ENCODE assay signal across 8 cellular contexts in the genomic region with DNA sequence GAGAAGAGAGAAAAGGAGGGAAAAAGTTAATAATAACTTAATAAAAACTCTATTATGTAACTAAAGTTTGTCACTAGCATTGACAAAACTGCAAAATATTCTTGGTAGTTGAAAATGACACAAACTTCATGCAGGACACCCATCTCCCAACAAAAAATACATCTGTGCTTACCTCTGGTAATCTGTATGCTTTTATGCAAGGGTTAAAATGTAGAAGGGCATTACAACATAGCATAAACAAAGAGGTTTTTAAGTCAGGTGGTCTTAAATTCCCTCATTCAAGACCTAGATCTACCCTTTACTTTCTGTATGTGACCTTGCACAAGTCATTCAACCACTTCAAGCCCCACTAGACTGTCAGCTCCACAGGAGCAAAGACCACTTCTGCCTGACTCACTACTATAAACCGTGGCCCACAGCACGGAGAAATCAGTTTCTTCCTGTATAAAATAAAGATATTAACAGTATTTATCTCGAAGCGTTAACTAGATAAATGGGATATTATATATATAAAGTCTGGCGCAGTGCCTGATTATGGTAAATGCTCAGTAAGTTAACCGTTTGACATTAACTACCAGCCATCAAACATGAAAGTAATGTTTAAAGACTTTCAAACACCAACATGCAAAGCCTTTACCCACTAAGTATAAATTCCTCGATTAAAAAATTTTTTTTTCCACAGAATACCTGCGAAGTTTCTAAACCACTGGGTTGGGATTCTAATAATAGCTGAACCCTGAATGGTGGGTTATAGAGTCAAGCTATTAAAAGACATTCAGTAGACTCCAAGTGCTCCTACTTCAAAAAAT. TPM values are rescaled to one million over a fixed set of nuclear protein-coding genes. Genes with fewer than 3 reads are reported as not detected.
DNase-seq lines count a peak whose midpoint lies in the region; TF ChIP-seq lines count a peak whose summit lies in the region.

No MANE protein-coding gene starts in this region.

- no peak for TF ChIP-seq CTCF in HL-60 (IDR thresholded peaks at IDR 0.05; ENCODE audit: insufficient read depth, low read length)
- TF ChIP-seq CTCF in kidney epithelial cell (IDR thresholded peaks at IDR 0.05; ENCODE audit: insufficient read depth, low read length, poor library complexity, severe bottlenecking): no peak
- no peak for TF ChIP-seq CTCF in testis (IDR thresholded peaks at IDR 0.05)

- 9 to 10% methylated on average over 8 of the region's 8 CpGs for WGBS in testis, 2 donors

- intact Hi-C loops in testis (cut with DNase I; ENCODE audit: low total_unique reads): no loop called here

- H3K9me3 ChIP-seq in adipocyte (ENCODE audit: control insufficient read depth, low read length) (peaks cover 14% of the 10 kb centered on the region), testis (no peaks in the 10 kb centered on the region)

- H3K4me3 ChIP-seq in HL-60 (replicated peaks; ENCODE audit: insufficient read depth, low read length): peak overlapping the region; percentile 69
- peak overlapping the region; percentile 89 for H3K4me3 ChIP-seq in adipocyte (ENCODE audit: low read length)
- H3K4me3 ChIP-seq in kidney epithelial cell (ENCODE audit: low read depth, low read length): peak overlapping the region; percentile 95
- peak overlapping the region; percentile 95 to 98 for H3K4me3 ChIP-seq in testis

- TF ChIP-seq POLR2A in testis (IDR thresholded peaks at IDR 0.05): no peak

- H3K27me3 ChIP-seq in HL-60 (ENCODE audit: insufficient read depth, poor library complexity, severe bottlenecking) (no peaks in the 10 kb centered on the region), adipocyte (replicated peaks; ENCODE audit: control insufficient read depth, insufficient read depth, low read length) (no peaks in the 10 kb centered on the region), kidney epithelial cell (ENCODE audit: control insufficient read depth, insufficient read depth, low read length) (no peaks in the 10 kb centered on the region), testis (no peaks in the 10 kb centered on the region)

- H3K27ac ChIP-seq in HL-60 (replicated peaks) (peak overlapping the region; percentile 36; the same call in 1 of the 2 replicates), testis (peak overlapping the region; percentile 95 to 96)

- H3K4me1 ChIP-seq in adipocyte (ENCODE audit: control insufficient read depth, insufficient read depth, low read length) (peaks cover 25% of the 10 kb centered on the region), testis (peaks cover 21% of the 10 kb centered on the region)

- H3K36me3 ChIP-seq in adipocyte (ENCODE audit: control insufficient read depth, insufficient read depth, low read length, severe bottlenecking) (no peaks in the 10 kb centered on the region), kidney epithelial cell (ENCODE audit: control insufficient read depth, insufficient read depth, low read length) (no peaks in the 10 kb centered on the region), testis (ENCODE audit: low read depth, missing control alignments) (no peaks in the 10 kb centered on the region)

- in situ Hi-C loops in ACHN (cut with HindIII; ENCODE audit: low pct_ligation_motif_present, low pct_unique_long_range_greater_than_20kb, low sequenced_read_pairs): no loop called here

- DNase-seq in ACHN: peak; percentile 13
- no peak for DNase-seq in HL-60 (ENCODE audit: low read depth in 1 of 2, low spot score in 1 of 2)
- peak; percentile 24 for DNase-seq in adipocyte (ENCODE audit: low read depth)
- DNase-seq in kidney epithelial cell (ENCODE audit: low read depth): no peak
- DNase-seq in testis: no peak
- DNase-seq in NCI-H1092 (lab: John Stamatoyannopoulos, UW): no peak
- DNase-seq in 8988T: no peak
- DNase-seq in GM03348 (ENCODE audit: low spot score): no peak

- H3K9ac ChIP-seq in adipocyte (ENCODE audit: low read length): peak overlapping the region; percentile 98

RNA-seq across cellular contexts. Expression of gene FBXL17, which starts 2.0 kb away (rescaled TPM):
- total RNA-seq in kidney epithelial cell (11.6 and 12.7 TPM in 2 replicates), testis (10 to 100 TPM; 22.6 to 25.1 TPM)
- 20.7 TPM for polyA plus RNA-seq in testis (ENCODE audit: insufficient read depth, low read depth, low replicate concordance)

Comparison
In these comparisons a context has a peak if more than half of its experiments do, and no peak if none do; other contexts are left out.
1. DNase-seq: peak in ACHN (single experiment) and adipocyte (single experiment); none in HL-60 (0 of 2), kidney epithelial cell (single experiment), testis (single experiment), NCI-H1092 (single experiment), 8988T (single experiment) and GM03348 (single experiment).
2. Peak in every context shown above with its lines, with median percentiles within 50 percentile points of each other: H3K4me3 ChIP-seq.